In the genomic region with DNA sequence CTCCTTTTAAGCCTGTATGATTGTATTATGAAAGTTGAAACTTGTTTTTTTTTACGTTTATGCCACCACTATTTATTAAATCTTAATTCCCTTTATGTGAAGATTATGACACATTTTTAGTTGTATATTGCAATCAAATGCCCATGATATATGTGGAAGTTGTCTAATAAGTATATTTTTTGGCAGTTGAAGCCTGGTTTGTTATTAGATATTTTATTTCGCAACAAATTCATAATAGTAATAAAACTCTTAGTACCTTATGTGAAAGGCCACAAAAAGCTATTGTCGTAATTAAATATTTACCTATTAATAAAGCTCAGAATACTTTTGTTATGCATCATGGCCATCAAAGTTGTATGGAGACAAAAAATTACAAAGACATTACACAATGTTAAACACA, we compare ENCODE assay signal across 2 cellular contexts.
TF ChIP-seq lines count a peak whose summit lies in the region.

No MANE protein-coding gene starts in this region.

TF ChIP-seq in IMR-90, 13 proteins besides CTCF, POLR2A, EP300 and RAD21:
- TF ChIP-seq, protein P1, sequence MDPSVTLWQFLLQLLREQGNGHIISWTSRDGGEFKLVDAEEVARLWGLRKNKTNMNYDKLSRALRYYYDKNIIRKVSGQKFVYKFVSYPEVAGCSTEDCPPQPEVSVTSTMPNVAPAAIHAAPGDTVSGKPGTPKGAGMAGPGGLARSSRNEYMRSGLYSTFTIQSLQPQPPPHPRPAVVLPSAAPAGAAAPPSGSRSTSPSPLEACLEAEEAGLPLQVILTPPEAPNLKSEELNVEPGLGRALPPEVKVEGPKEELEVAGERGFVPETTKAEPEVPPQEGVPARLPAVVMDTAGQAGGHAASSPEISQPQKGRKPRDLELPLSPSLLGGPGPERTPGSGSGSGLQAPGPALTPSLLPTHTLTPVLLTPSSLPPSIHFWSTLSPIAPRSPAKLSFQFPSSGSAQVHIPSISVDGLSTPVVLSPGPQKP (IDR thresholded peaks at IDR 0.05; ENCODE audit: borderline replicate concordance, low read depth, low read length): no peak
- TF ChIP-seq BHLHE40 (IDR thresholded peaks at IDR 0.05; ENCODE audit: low read depth, low read length) (no peak), MXI1 (IDR thresholded peaks at IDR 0.05; ENCODE audit: borderline replicate concordance, low read depth, low read length) (no peak), CEBPB (IDR thresholded peaks at IDR 0.05; ENCODE audit: low read depth, low read length) (peak; percentile 56; the same call in 1 of the 2 replicates)

TF ChIP-seq in K562, 482 proteins besides CTCF, POLR2A, EP300 and RAD21 (continued from another document):
- TF ChIP-seq, protein P2, sequence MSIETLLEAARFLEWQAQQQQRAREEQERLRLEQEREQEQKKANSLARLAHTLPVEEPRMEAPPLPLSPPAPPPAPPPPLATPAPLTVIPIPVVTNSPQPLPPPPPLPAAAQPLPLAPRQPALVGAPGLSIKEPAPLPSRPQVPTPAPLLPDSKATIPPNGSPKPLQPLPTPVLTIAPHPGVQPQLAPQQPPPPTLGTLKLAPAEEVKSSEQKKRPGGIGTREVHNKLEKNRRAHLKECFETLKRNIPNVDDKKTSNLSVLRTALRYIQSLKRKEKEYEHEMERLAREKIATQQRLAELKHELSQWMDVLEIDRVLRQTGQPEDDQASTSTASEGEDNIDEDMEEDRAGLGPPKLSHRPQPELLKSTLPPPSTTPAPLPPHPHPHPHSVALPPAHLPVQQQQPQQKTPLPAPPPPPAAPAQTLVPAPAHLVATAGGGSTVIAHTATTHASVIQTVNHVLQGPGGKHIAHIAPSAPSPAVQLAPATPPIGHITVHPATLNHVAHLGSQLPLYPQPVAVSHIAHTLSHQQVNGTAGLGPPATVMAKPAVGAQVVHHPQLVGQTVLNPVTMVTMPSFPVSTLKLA (conservative IDR thresholded peaks at IDR 0.05): no peak
- TF ChIP-seq, protein P3, sequence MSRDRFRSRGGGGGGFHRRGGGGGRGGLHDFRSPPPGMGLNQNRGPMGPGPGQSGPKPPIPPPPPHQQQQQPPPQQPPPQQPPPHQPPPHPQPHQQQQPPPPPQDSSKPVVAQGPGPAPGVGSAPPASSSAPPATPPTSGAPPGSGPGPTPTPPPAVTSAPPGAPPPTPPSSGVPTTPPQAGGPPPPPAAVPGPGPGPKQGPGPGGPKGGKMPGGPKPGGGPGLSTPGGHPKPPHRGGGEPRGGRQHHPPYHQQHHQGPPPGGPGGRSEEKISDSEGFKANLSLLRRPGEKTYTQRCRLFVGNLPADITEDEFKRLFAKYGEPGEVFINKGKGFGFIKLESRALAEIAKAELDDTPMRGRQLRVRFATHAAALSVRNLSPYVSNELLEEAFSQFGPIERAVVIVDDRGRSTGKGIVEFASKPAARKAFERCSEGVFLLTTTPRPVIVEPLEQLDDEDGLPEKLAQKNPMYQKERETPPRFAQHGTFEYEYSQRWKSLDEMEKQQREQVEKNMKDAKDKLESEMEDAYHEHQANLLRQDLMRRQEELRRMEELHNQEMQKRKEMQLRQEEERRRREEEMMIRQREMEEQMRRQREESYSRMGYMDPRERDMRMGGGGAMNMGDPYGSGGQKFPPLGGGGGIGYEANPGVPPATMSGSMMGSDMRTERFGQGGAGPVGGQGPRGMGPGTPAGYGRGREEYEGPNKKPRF (IDR thresholded peaks at IDR 0.05; ENCODE audit: low read depth, low read length): no peak
- TF ChIP-seq, protein P4, sequence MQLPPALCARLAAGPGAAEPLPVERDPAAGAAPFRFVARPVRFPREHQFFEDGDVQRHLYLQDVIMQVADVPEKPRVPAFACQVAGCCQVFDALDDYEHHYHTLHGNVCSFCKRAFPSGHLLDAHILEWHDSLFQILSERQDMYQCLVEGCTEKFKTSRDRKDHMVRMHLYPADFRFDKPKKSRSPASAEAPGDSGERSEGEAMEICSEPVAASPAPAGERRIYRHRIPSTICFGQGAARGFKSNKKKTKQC (CRISPR knock-in tag; IDR thresholded peaks at IDR 0.05): no peak
- TF ChIP-seq ZNF561 (CRISPR knock-in tag; conservative IDR thresholded peaks at IDR 0.05) (no peak), SAFB2 (IDR thresholded peaks at IDR 0.05; ENCODE audit: borderline replicate concordance, low read depth, low read length, severe bottlenecking) (no peak), DPF2 (IDR thresholded peaks at IDR 0.05) (no peak), CEBPB (tag; IDR thresholded peaks at IDR 0.05) (peak; percentile 76), ETV5 (CRISPR knock-in tag; IDR thresholded peaks at IDR 0.05; ENCODE audit: low read depth) (no peak), ELF2 (CRISPR knock-in tag; IDR thresholded peaks at IDR 0.05) (no peak), RFX1 (IDR thresholded peaks at IDR 0.05) (no peak)
- TF ChIP-seq, protein P5, sequence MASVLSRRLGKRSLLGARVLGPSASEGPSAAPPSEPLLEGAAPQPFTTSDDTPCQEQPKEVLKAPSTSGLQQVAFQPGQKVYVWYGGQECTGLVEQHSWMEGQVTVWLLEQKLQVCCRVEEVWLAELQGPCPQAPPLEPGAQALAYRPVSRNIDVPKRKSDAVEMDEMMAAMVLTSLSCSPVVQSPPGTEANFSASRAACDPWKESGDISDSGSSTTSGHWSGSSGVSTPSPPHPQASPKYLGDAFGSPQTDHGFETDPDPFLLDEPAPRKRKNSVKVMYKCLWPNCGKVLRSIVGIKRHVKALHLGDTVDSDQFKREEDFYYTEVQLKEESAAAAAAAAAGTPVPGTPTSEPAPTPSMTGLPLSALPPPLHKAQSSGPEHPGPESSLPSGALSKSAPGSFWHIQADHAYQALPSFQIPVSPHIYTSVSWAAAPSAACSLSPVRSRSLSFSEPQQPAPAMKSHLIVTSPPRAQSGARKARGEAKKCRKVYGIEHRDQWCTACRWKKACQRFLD (CRISPR knock-in tag; IDR thresholded peaks at IDR 0.05): no peak
